ENCODE assay signal across 11 cellular contexts in the genomic region with DNA sequence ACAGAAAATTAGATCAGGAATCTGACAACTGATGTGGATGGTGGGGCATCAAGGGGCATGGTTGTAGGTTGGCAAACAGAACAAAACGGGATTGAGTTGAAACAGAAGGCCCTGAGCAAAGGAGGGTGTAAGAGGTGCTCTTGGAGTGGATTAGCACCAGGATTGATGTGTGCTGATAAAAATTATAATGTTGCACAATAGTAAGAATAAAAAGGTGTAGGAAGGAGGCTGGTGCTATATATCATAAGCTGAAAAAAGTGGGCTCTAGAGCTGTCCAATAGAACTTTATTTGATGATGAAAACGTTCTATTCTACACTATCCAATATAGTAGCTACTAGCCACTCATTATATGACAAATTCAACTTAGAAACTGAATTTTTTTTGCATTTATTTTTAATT.
"Had no signal": no experiment of that assay in that cellular context is flagged by ENCODE, and none has a peak within 500 bp of the region (broad histone marks: within the 10 kb centered on the region; RNA-seq: fewer than 3 reads in every experiment).

No MANE protein-coding gene starts in this region.

- H3K4me3 Mint-ChIP-seq: GM23338, H9, HFFc6 had no signal

- H3K4me1 ChIP-seq: HAP-1 had no signal

- H3K9me3 ChIP-seq: HAP-1 had no signal

- H3K4me1 Mint-ChIP-seq: GM23338, H9 had no signal

- H3K4me2 ChIP-seq: GM23338 had no signal

- H3K9ac ChIP-seq: GM23248 had no signal

- H3K27ac Mint-ChIP-seq: GM23338, H9, HFFc6 had no signal

- ATAC-seq: GM23338, HCT116 had no signal

- H3K36me3 ChIP-seq: HAP-1 had no signal

- H3K4me3 ChIP-seq: GM23248, GM23338, HAP-1 had no signal

- FAIRE-seq: H1, H54 had no signal

- H2AFZ ChIP-seq: GM23248, GM23338 had no signal

- DNase-seq: GM23248, GOT3, H7, H9, HCEC 1CT, HFFc6 had no signal

- H3K27ac ChIP-seq: GM23248 had no signal
